Comparison of ENCODE assay signal across 16 cellular contexts in genomic region chr18:49863769-49864615, GRCh38.
"Had no signal": no experiment of that assay in that cellular context is flagged by ENCODE, and none has a peak within 500 bp of the region (broad histone marks: within the 10 kb centered on the region; RNA-seq: fewer than 3 reads in every experiment).

No MANE protein-coding gene starts in this region.

- H3K9me3 ChIP-seq: esophagus muscularis mucosa, gastrocnemius medialis, heart right ventricle, sigmoid colon, thyroid gland, upper lobe of left lung, vagina had no signal

- H3K4me1 Mint-ChIP-seq: naive B cell; stimulated activated naive B cell treated with anti-CD40 and anti-IgM and Interleukin-4, amounts not matched to agents 10 μg/mL and 1 μg/mL and 100 μg/mL, for 72 hours had no signal

- DNase-seq: effector memory CD4-positive, alpha-beta T cell; gastrocnemius medialis; heart right ventricle; kidney glomerular epithelial cell; mesendoderm; naive B cell; sigmoid colon; stimulated activated CD4-positive, alpha-beta T cell treated with anti-CD3 and anti-CD28 coated beads, Interleukin-2, amount 100 ng/mL, for 24 hours; stimulated activated CD4-positive, alpha-beta T cell treated with anti-CD3 and anti-CD28 coated beads, Interleukin-4, amount 100 ng/mL, for 4 hours; stimulated activated naive B cell treated with anti-CD40 and anti-IgM and Interleukin-4, amounts not matched to agents 10 μg/mL and 1 μg/mL and 100 μg/mL, for 72 hours; thyroid gland had no signal

- H3K4me3 ChIP-seq: esophagus muscularis mucosa, gastrocnemius medialis, heart right ventricle, sigmoid colon, skin epidermis, thyroid gland, upper lobe of left lung, vagina had no signal

- H3K4me1 ChIP-seq: esophagus muscularis mucosa, gastrocnemius medialis, heart right ventricle, sigmoid colon, thyroid gland had no signal

- H3K36me3 ChIP-seq: esophagus muscularis mucosa, gastrocnemius medialis, heart right ventricle, sigmoid colon, thyroid gland, upper lobe of left lung, vagina had no signal

- H3K9me3 Mint-ChIP-seq: nephron; stimulated activated naive B cell treated with anti-CD40 and anti-IgM and Interleukin-4, amounts not matched to agents 10 μg/mL and 1 μg/mL and 100 μg/mL, for 72 hours had no signal

- H3K27ac ChIP-seq: esophagus muscularis mucosa, gastrocnemius medialis, heart right ventricle, sigmoid colon, skin epidermis, thyroid gland, upper lobe of left lung, vagina had no signal

- H3K4me3 Mint-ChIP-seq: naive B cell; nephron; stimulated activated naive B cell treated with anti-CD40 and anti-IgM and Interleukin-4, amounts not matched to agents 10 μg/mL and 1 μg/mL and 100 μg/mL, for 72 hours had no signal

- H3K27ac Mint-ChIP-seq: naive B cell; stimulated activated naive B cell treated with anti-CD40 and anti-IgM and Interleukin-4, amounts not matched to agents 10 μg/mL and 1 μg/mL and 100 μg/mL, for 72 hours had no signal

- ATAC-seq: gastrocnemius medialis; stimulated activated naive B cell treated with anti-CD40 and anti-IgM and Interleukin-4, amounts not matched to agents 10 μg/mL and 1 μg/mL and 100 μg/mL, for 72 hours had no signal

- H3K27me3 ChIP-seq: gastrocnemius medialis, thyroid gland, upper lobe of left lung, vagina had no signal

- H3K36me3 Mint-ChIP-seq: naive B cell; stimulated activated naive B cell treated with anti-CD40 and anti-IgM and Interleukin-4, amounts not matched to agents 10 μg/mL and 1 μg/mL and 100 μg/mL, for 72 hours had no signal
